ENCODE assay signal across 33 cellular contexts in genomic region chr20:57588596-57588995, GRCh38. TPM values are rescaled to one million over a fixed set of nuclear protein-coding genes. Genes with fewer than 3 reads are reported as not detected.
"Had no signal": no experiment of that assay in that cellular context is flagged by ENCODE, and none has a peak within 500 bp of the region (broad histone marks: within the 10 kb centered on the region; RNA-seq: fewer than 3 reads in every experiment).

No MANE protein-coding gene starts in this region.

- ATAC-seq: naive thymus-derived CD4-positive, alpha-beta T cell; natural killer cell; psoas muscle; right cardiac atrium; sciatic nerve; stimulated activated effector memory CD8-positive, alpha-beta T cell treated with anti-CD3 and anti-CD28 coated beads, Interleukin-12 subunit alpha, Interleukin-12 subunit beta, amount 100 ng/mL, for 72 hours; stimulated activated naive B cell treated with anti-CD40 and anti-IgM and Interleukin-4, amounts not matched to agents 10 μg/mL and 1 μg/mL and 100 μg/mL, for 72 hours had no signal

- H3K27ac ChIP-seq: neural progenitor cell, neutrophil, ovary, parathyroid adenoma, psoas muscle, skin epidermis, stomach, thoracic aorta, thyroid gland, tibial nerve, upper lobe of left lung, vagina had no signal

- H3K27ac Mint-ChIP-seq: naive thymus-derived CD4-positive, alpha-beta T cell; natural killer cell; nephron; neural progenitor cell; progenitor cell of endocrine pancreas; stimulated activated effector memory CD8-positive, alpha-beta T cell treated with anti-CD3 and anti-CD28 coated beads, Interleukin-12 subunit alpha, Interleukin-12 subunit beta, amount 100 ng/mL, for 72 hours; stimulated activated naive B cell treated with anti-CD40 and anti-IgM and Interleukin-4, amounts not matched to agents 10 μg/mL and 1 μg/mL and 100 μg/mL, for 72 hours; stimulated activated naive CD8-positive, alpha-beta T cell treated with anti-CD3 and anti-CD28 coated beads, Interleukin-15, Interleukin-2, amounts not matched to agents 100 ng/mL and 50 ng/mL, for 24 hours had no signal

- H3K27me3 ChIP-seq: neural progenitor cell, ovary, thyroid gland, upper lobe of left lung, vagina had no signal

- H3K36me3 ChIP-seq: neural progenitor cell, neutrophil, ovary, stomach, thoracic aorta, thyroid gland, tibial nerve, upper lobe of left lung, vagina had no signal

- H3K9ac ChIP-seq: neural progenitor cell, parathyroid adenoma had no signal

- DNase-seq: naive thymus-derived CD4-positive, alpha-beta T cell; natural killer cell; nucleus accumbens; ovary; psoas muscle; right cardiac atrium; stimulated activated CD4-positive, alpha-beta T cell treated with anti-CD3 and anti-CD28 coated beads, Interleukin-15, amount 100 ng/mL, for 24 hours; stimulated activated CD4-positive, alpha-beta T cell treated with anti-CD3 and anti-CD28 coated beads, Interleukin-2, amount 100 ng/mL, for 24 hours; stimulated activated CD4-positive, alpha-beta T cell treated with anti-CD3 and anti-CD28 coated beads, Interleukin-2, amount 100 ng/mL, for 48 hours; stimulated activated CD4-positive, alpha-beta T cell treated with anti-CD3 and anti-CD28 coated beads, Interleukin-4, amount 100 ng/mL, for 24 hours; stimulated activated naive B cell treated with anti-CD40 and anti-IgM and Interleukin-4, amounts not matched to agents 10 μg/mL and 1 μg/mL and 100 μg/mL, for 72 hours; stimulated activated naive CD4-positive, alpha-beta T cell treated with Interleukin-2 at 50 U/mL for 16 hours; stomach; thyroid gland; trophoblast cell; upper lobe of left lung had no signal

- H3K9me3 ChIP-seq: neutrophil, ovary, psoas muscle, thoracic aorta, thyroid gland, vagina had no signal

- H3K4me3 ChIP-seq: neural progenitor cell, ovary, psoas muscle, skin epidermis, smooth muscle cell, stomach, thoracic aorta, thyroid gland, tibial nerve, upper lobe of left lung, vagina had no signal

- FAIRE-seq: urothelium cell line had no signal

- H3K79me2 ChIP-seq: parathyroid adenoma had no signal

- H3K9me3 Mint-ChIP-seq: natural killer cell; stimulated activated effector memory CD8-positive, alpha-beta T cell treated with anti-CD3 and anti-CD28 coated beads, Interleukin-12 subunit alpha, Interleukin-12 subunit beta, amount 100 ng/mL, for 72 hours had no signal

- H3K36me3 Mint-ChIP-seq: naive thymus-derived CD4-positive, alpha-beta T cell; natural killer cell; neural progenitor cell; stimulated activated effector memory CD8-positive, alpha-beta T cell treated with anti-CD3 and anti-CD28 coated beads, Interleukin-12 subunit alpha, Interleukin-12 subunit beta, amount 100 ng/mL, for 72 hours; stimulated activated naive B cell treated with anti-CD40 and anti-IgM and Interleukin-4, amounts not matched to agents 10 μg/mL and 1 μg/mL and 100 μg/mL, for 72 hours had no signal

- H3K4me2 ChIP-seq: neural progenitor cell, smooth muscle cell had no signal

- H2AFZ ChIP-seq: neural progenitor cell, parathyroid adenoma had no signal

- H3K4me1 ChIP-seq: parathyroid adenoma, psoas muscle, upper lobe of left lung, vagina had no signal

RNA-seq across cellular contexts. Expression of gene PCK1, which starts 27.7 kb away (rescaled TPM):
- total RNA-seq: naive thymus-derived CD4-positive, alpha-beta T cell; natural killer cell; progenitor cell of endocrine pancreas; smooth muscle cell had no signal
- polyA plus RNA-seq: naive thymus-derived CD4-positive, alpha-beta T cell; smooth muscle cell had no signal

RNA-seq across cellular contexts. Expression of gene ZBP1, which starts 31.6 kb away (rescaled TPM):
- total RNA-seq: progenitor cell of endocrine pancreas, renal cortical epithelial cell, smooth muscle cell, stomach, temporal lobe had no signal
- polyA plus RNA-seq: neural cell, smooth muscle cell had no signal
